10 cellular contexts compared by ENCODE assay signal in genomic region chr3:49397470-49397869, GRCh38. TPM values are rescaled to one million over a fixed set of nuclear protein-coding genes. Genes with fewer than 3 reads are reported as not detected.
DNase-seq lines count a peak whose midpoint lies in the region; ATAC-seq and TF ChIP-seq lines count a peak whose summit lies in the region.
"Had no signal": no experiment of that assay in that cellular context is flagged by ENCODE, and none has a peak within 500 bp of the region (broad histone marks: within the 10 kb centered on the region; RNA-seq: fewer than 3 reads in every experiment).

No MANE protein-coding gene starts in this region.

- H3K4me3 Mint-ChIP-seq in Caco-2 (ENCODE audit: unreplicated experiment), result peak overlapping the region; percentile 13
- H3K4me3 Mint-ChIP-seq in effector memory CD8-positive, alpha-beta T cell, result peak overlapping the region; percentile 2 to 28

- POLR2A ChIA-PET in Caco-2 (lab: Charles Lee), result interaction anchor here (1.3 kb wide), 1 partner anchor 14 kb away, joined by 5 read pairs; the partner anchor contains the start of genes RHOA and TCTA

- peaks cover 23% of the 10 kb centered on the region for H3K4me1 Mint-ChIP-seq in Caco-2 (ENCODE audit: low read depth, unreplicated experiment)
- peaks cover 53 to 75% of the 10 kb centered on the region in 2 donors for H3K4me1 Mint-ChIP-seq in effector memory CD8-positive, alpha-beta T cell (ENCODE audit: low read depth in 2 of 2)

- H3K9me3 ChIP-seq in Caco-2, result no peaks in the 10 kb centered on the region
- no peaks in the 10 kb centered on the region for H3K9me3 ChIP-seq in mucosa of descending colon

- ATAC-seq in effector memory CD8-positive, alpha-beta T cell (replicated peaks), result peak; percentile 58
- ATAC-seq in mucosa of descending colon (peak; percentile 40), GM21529 (IDR thresholded peaks at IDR 0.05; ENCODE audit: unreplicated experiment) (no peak), GM21737 (IDR thresholded peaks at IDR 0.05; ENCODE audit: unreplicated experiment) (no peak)

- no peak overlapping the region for H3K4me3 ChIP-seq in Caco-2 (ENCODE audit: low read depth, low read length)
- no peak overlapping the region for H3K4me3 ChIP-seq in mucosa of descending colon

- H3K36me3 Mint-ChIP-seq in Caco-2 (ENCODE audit: insufficient read depth, unreplicated experiment), result peaks cover 73% of the 10 kb centered on the region
- H3K36me3 Mint-ChIP-seq in effector memory CD8-positive, alpha-beta T cell (ENCODE audit: insufficient read depth), result peaks cover 77% of the 10 kb centered on the region

- no peaks in the 10 kb centered on the region for H3K9me3 Mint-ChIP-seq in Caco-2 (ENCODE audit: unreplicated experiment)
- no peaks in the 10 kb centered on the region for H3K9me3 Mint-ChIP-seq in effector memory CD8-positive, alpha-beta T cell

- peak overlapping the region; percentile 4 for H3K27ac Mint-ChIP-seq in Caco-2 (ENCODE audit: unreplicated experiment)
- H3K27ac Mint-ChIP-seq in effector memory CD8-positive, alpha-beta T cell, result peak overlapping the region; percentile 82 to 87

- CTCF ChIA-PET in Caco-2 (lab: Charles Lee), result no interaction called here

- no peaks in the 10 kb centered on the region for H3K27me3 Mint-ChIP-seq in Caco-2 (ENCODE audit: insufficient read depth, unreplicated experiment)
- H3K27me3 Mint-ChIP-seq in effector memory CD8-positive, alpha-beta T cell, result no peaks in the 10 kb centered on the region

- intact Hi-C loops in Caco-2 (cut with micrococcal nuclease; ENCODE audit: unreplicated experiment), result no loop called here
- intact Hi-C loops in mucosa of descending colon (cut with DNase I, micrococcal nuclease), result no loop called here

- no peaks in the 10 kb centered on the region for H3K27me3 ChIP-seq in Caco-2 (replicated peaks; ENCODE audit: control insufficient read depth, insufficient read depth, low read length)

- TF ChIP-seq CTCF in Caco-2 (IDR thresholded peaks at IDR 0.05; ENCODE audit: insufficient read depth in 1 of 2, low read depth in 1 of 2, low read length in 1 of 2, severe bottlenecking in 1 of 2, unreplicated experiment in 1 of 2), result no peak
- no peak for TF ChIP-seq CTCF in mucosa of descending colon (IDR thresholded peaks at IDR 0.05)

- H3K4me1 ChIP-seq in Caco-2 (peaks cover 24% of the 10 kb centered on the region), mucosa of descending colon (ENCODE audit: low read depth) (peaks cover 16% of the 10 kb centered on the region)

- peaks cover 1% of the 10 kb centered on the region for H3K36me3 ChIP-seq in Caco-2 (ENCODE audit: control insufficient read depth, insufficient read depth, low read length)
- no peaks in the 10 kb centered on the region for H3K36me3 ChIP-seq in mucosa of descending colon (ENCODE audit: low read depth)

- BruUV-seq in Caco-2 (replicated peaks; lab: Mats Ljungman, UMichigan), result no TSS peak

- DNase-seq in Caco-2 (peak in 1 of 2 experiments; percentile 37), NCI-H69 (lab: John Stamatoyannopoulos, UW) (peak; percentile 6), mucosa of descending colon (no peak), GF-D8 (lab: John Stamatoyannopoulos, UW) (no peak), COR-L47 (lab: John Stamatoyannopoulos, UW) (no peak)
- DNase-seq in effector memory CD8-positive, alpha-beta T cell, result no peak
- DNase-seq: activated CD8-positive, alpha-beta memory T cell treated with anti-CD3 and anti-CD28 coated beads for 24 hours; NCI-H2171 had no signal

RNA-seq across cellular contexts. Expression of gene RHOA, which starts 14.3 kb away (rescaled TPM):
- total RNA-seq in Caco-2 (2022), result 338 and 348 TPM in 2 replicates
- 100 to 1,000 TPM; 358 to 430 (median 419) TPM for total RNA-seq in mucosa of descending colon

RNA-seq across cellular contexts. Expression of gene TCTA, which starts 14.8 kb away (rescaled TPM):
- total RNA-seq in Caco-2 (2022) (14.2 and 15.5 TPM in 2 replicates), mucosa of descending colon (10 to 100 TPM; 31.6 to 44.4 (median 43.5) TPM)

RNA-seq across cellular contexts. Expression of gene AMT, which starts 24.8 kb away (rescaled TPM):
- total RNA-seq in Caco-2 (2022), result 1.6 and 2.5 TPM in 2 replicates
- total RNA-seq in mucosa of descending colon, result 10 to 100 TPM; 15.8 to 36.3 (median 22.9) TPM

RNA-seq across cellular contexts. Expression of gene NICN1, which starts 31.7 kb away (rescaled TPM):
- total RNA-seq in Caco-2 (2022), result 6.1 and 7.8 TPM in 2 replicates
- 10 to 100 TPM in 2 of 3 donors, 1 to 10 TPM in 1; 8.8 to 19.4 (median 17.7) TPM for total RNA-seq in mucosa of descending colon

RNA-seq across cellular contexts. Expression of gene GPX1, which starts 39.3 kb away (rescaled TPM):
- total RNA-seq in Caco-2 (2022) (197 and 201 TPM in 2 replicates), mucosa of descending colon (100 to 1,000 TPM; 122 to 148 (median 144) TPM)

Comparison
In these comparisons a context has a peak if more than half of its experiments do, and no peak if none do; other contexts are left out.
1. ATAC-seq: peak in effector memory CD8-positive, alpha-beta T cell (single experiment) and mucosa of descending colon (single experiment); none in GM21529 (single experiment) and GM21737 (single experiment).